19 cellular contexts compared by ENCODE assay signal in genomic region chr1:29305943-29306342, GRCh38.
DNase-seq lines count a peak whose midpoint lies in the region; ATAC-seq, FAIRE-seq and TF ChIP-seq lines count a peak whose summit lies in the region.
"Had no signal": no experiment of that assay in that cellular context is flagged by ENCODE, and none has a peak within 500 bp of the region (broad histone marks: within the 10 kb centered on the region; RNA-seq: fewer than 3 reads in every experiment).

No MANE protein-coding gene starts in this region.

- POLR2A ChIA-PET in HepG2 (lab: Yijun Ruan, JAX), result no interaction called here

- TF ChIP-seq CTCF in chondrocyte (IDR thresholded peaks at IDR 0.05) (no peak), HepG2 (CRISPR knock-in tag; IDR thresholded peaks at IDR 0.05) (no peak), spleen (IDR thresholded peaks at IDR 0.05 in 8 of 11, conservative IDR thresholded peaks at IDR 0.05 in 3 of 11) (no peak), omental fat pad (IDR thresholded peaks at IDR 0.05) (no peak)

- TF ChIP-seq POLR2A in HepG2 (IDR thresholded peaks at IDR 0.05; ENCODE audit: insufficient read depth in 1 of 2, low read depth in 2 of 2, low read length in 2 of 2), result no peak
- no peak for TF ChIP-seq POLR2A in spleen (IDR thresholded peaks at IDR 0.05)

- TF ChIP-seq RAD21 in HepG2 (CRISPR knock-in tag; IDR thresholded peaks at IDR 0.05), result no peak

- no peak overlapping the region for H3K9ac ChIP-seq in HepG2 (ENCODE audit: insufficient read depth, low read depth, low read length)

- H3K4me1 Mint-ChIP-seq in chondrocyte (ENCODE audit: low read depth), result no peaks in the 10 kb centered on the region

- H3K4me3 ChIP-seq in HepG2 (replicated peaks in 1 of 3; ENCODE audit: insufficient read depth in 1 of 3, low read depth in 2 of 3, low read length in 3 of 3) (no peak overlapping the region), spleen (no peak overlapping the region)

- FAIRE-seq in HepG2 (lab: Jason Lieb, UNC), result no peak

- no peaks in the 10 kb centered on the region for H4K20me1 ChIP-seq in HepG2 (ENCODE audit: insufficient read depth, low read length)

- H3K27me3 ChIP-seq in HepG2 (ENCODE audit: control insufficient read depth in 1 of 2, insufficient read depth in 2 of 2, low read length in 2 of 2) (no peaks in the 10 kb centered on the region), spleen (replicated peaks in 1 of 7) (no peaks in the 10 kb centered on the region)

- in situ Hi-C loops in HepG2 (cut with HindIII; ENCODE audit: extremely low pct_ligation_motif_present, low pct_unique_long_range_greater_than_20kb), result no loop called here

- H3K9me3 Mint-ChIP-seq in chondrocyte (ENCODE audit: low read depth), result peaks cover 3% of the 10 kb centered on the region

- no peak overlapping the region for H3K4me3 Mint-ChIP-seq in chondrocyte (ENCODE audit: unreplicated experiment)

- ATAC-seq in HepG2, result no peak
- ATAC-seq in GM19395 (IDR thresholded peaks at IDR 0.05; ENCODE audit: unreplicated experiment), result no peak
- no peak for ATAC-seq in omental fat pad (ENCODE audit: low FRiP score)
- ATAC-seq: PC-3 had no signal

- H3K4me2 ChIP-seq in HepG2 (ENCODE audit: low read depth, low read length), result no peak overlapping the region

- no peaks in the 10 kb centered on the region for H3K27me3 Mint-ChIP-seq in chondrocyte (ENCODE audit: low read depth)

- H3K4me1 ChIP-seq in HepG2 (ENCODE audit: insufficient read depth, low read length), result peaks cover 15% of the 10 kb centered on the region
- no peaks in the 10 kb centered on the region for H3K4me1 ChIP-seq in spleen

- peak; percentile 34 for DNase-seq in HuH-7 (ENCODE audit: low spot score)
- DNase-seq in chondrocyte (ENCODE audit: low spot score), result peak; percentile 58
- DNase-seq in HepG2 (ENCODE audit: low spot score), result no peak
- peak; percentile 51 for DNase-seq in spleen
- DNase-seq in HUDEP-2 (lab: John Stamatoyannopoulos, UW; ENCODE audit: unreplicated experiment in 76 of 76), result no peak
- DNase-seq in omental fat pad (ENCODE audit: low spot score), result no peak
- DNase-seq: ACHN, DMS79 treated with DMSO at 0.1 percent for 48 hours, GDM1, H7, KG1, MV-4-11, NCI-H1694 treated with DMSO at 0.1 percent for 48 hours, NCI-H2227 treated with DMSO at 0.1 percent for 48 hours, NCI-H524, NCI-H82, PC-3, RPMI8226 had no signal

- 100% methylated on average over 7 of the region's 7 CpGs for WGBS in HepG2 (ENCODE audit: low lambda C conversion rate)
- whole genome bisulfite sequencing in spleen, 5 donors, result 72 to 90% (median 83%) methylated on average over 7 of the region's 7 CpGs

- H3K27ac Mint-ChIP-seq in chondrocyte (ENCODE audit: unreplicated experiment), result no peak overlapping the region

- H3K36me3 Mint-ChIP-seq in chondrocyte (ENCODE audit: low read depth), result peaks cover 14% of the 10 kb centered on the region

- intact Hi-C loops in HepG2 (cut with micrococcal nuclease; ENCODE audit: unreplicated experiment) (no loop called here), spleen (cut with DNase I; ENCODE audit: low total_unique reads) (no loop called here)

- H3K79me2 ChIP-seq in HepG2 (ENCODE audit: insufficient read depth, low read length), result no peaks in the 10 kb centered on the region

- H3K9me3 ChIP-seq in HepG2 (ENCODE audit: low read length), result no peaks in the 10 kb centered on the region
- H3K9me3 ChIP-seq in spleen, result no peaks in the 10 kb centered on the region

- H3K36me3 ChIP-seq in HepG2 (replicated peaks in 1 of 2; ENCODE audit: control insufficient read depth in 1 of 2, insufficient read depth in 2 of 2, low read length in 2 of 2) (peaks cover 5 to 21% of the 10 kb centered on the region in 2 experiments; a peak in 4 of 5 replicates), spleen (no peaks in the 10 kb centered on the region)

- no peak overlapping the region for H3K27ac ChIP-seq in HepG2 (ENCODE audit: extremely low read length, insufficient read depth, low read length)
- H3K27ac ChIP-seq in spleen, result no peak overlapping the region

- CTCF ChIA-PET in HepG2 (lab: Yijun Ruan, JAX; ENCODE audit: low intra/inter-chr PET ratio, low total read pairs), result no interaction called here

- no peak overlapping the region for H2AFZ ChIP-seq in HepG2 (ENCODE audit: low read length)

- TF ChIP-seq EP300 in HepG2 (IDR thresholded peaks at IDR 0.05; ENCODE audit: low read depth in 2 of 2, low read length in 2 of 2) (no peak), HepG2 (CRISPR knock-in tag; IDR thresholded peaks at IDR 0.05; ENCODE audit: borderline replicate concordance) (no peak)

- BruUV-seq in HepG2 (replicated peaks; lab: Mats Ljungman, UMichigan), result no TSS peak

TF ChIP-seq in HepG2, 621 proteins besides CTCF, POLR2A, EP300 and RAD21:
- TF ChIP-seq PPARG (CRISPR knock-in tag; conservative IDR thresholded peaks at IDR 0.05), result no peak
- no peak for TF ChIP-seq FOXO1 (CRISPR knock-in tag; IDR thresholded peaks at IDR 0.05)
- TF ChIP-seq RARA (CRISPR knock-in tag; IDR thresholded peaks at IDR 0.05), result no peak
- TF ChIP-seq, protein P1, sequence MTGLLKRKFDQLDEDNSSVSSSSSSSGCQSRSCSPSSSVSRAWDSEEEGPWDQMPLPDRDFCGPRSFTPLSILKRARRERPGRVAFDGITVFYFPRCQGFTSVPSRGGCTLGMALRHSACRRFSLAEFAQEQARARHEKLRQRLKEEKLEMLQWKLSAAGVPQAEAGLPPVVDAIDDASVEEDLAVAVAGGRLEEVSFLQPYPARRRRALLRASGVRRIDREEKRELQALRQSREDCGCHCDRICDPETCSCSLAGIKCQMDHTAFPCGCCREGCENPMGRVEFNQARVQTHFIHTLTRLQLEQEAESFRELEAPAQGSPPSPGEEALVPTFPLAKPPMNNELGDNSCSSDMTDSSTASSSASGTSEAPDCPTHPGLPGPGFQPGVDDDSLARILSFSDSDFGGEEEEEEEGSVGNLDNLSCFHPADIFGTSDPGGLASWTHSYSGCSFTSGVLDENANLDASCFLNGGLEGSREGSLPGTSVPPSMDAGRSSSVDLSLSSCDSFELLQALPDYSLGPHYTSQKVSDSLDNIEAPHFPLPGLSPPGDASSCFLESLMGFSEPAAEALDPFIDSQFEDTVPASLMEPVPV (CRISPR knock-in tag; IDR thresholded peaks at IDR 0.05), result no peak
- no peak for TF ChIP-seq JDP2 (CRISPR knock-in tag; IDR thresholded peaks at IDR 0.05; ENCODE audit: borderline replicate concordance)
- TF ChIP-seq ZNF33B (CRISPR knock-in tag; IDR thresholded peaks at IDR 0.05), result no peak
- peak; percentile 65; the same call in 1 of the 2 replicates for TF ChIP-seq ZNF768 (CRISPR knock-in tag; IDR thresholded peaks at IDR 0.05)
TF ChIP-seq in HepG2: peak in this region for 1.

Comparison
In these comparisons a context has a peak if more than half of its experiments do, and no peak if none do; other contexts are left out.
1. DNase-seq: peak in HuH-7 (single experiment), chondrocyte (single experiment) and spleen (single experiment); none in HepG2 (single experiment), HUDEP-2 (0 of 76) and omental fat pad (single experiment).